Comparison of ENCODE assay signal across 2 cellular contexts in genomic region chr9:89593776-89594427, GRCh38.
TF ChIP-seq lines count a peak whose summit lies in the region.

No MANE protein-coding gene starts in this region.

TF ChIP-seq in GM12878, 131 proteins besides CTCF, POLR2A, EP300 and RAD21:
- TF ChIP-seq RELA (IDR thresholded peaks at IDR 0.05; ENCODE audit: borderline replicate concordance, partially characterized antibody) (no peak), ATF3 (IDR thresholded peaks at IDR 0.05; ENCODE audit: borderline replicate concordance, extremely low read depth, low read depth, low read length) (no peak), CREB1 (IDR thresholded peaks at IDR 0.05; ENCODE audit: low read depth) (no peak), TAF1 (IDR thresholded peaks at IDR 0.05; ENCODE audit: borderline replicate concordance, low read depth, low read length) (no peak), NFXL1 (IDR thresholded peaks at IDR 0.05; ENCODE audit: borderline replicate concordance) (no peak), YY1 (IDR thresholded peaks at IDR 0.05; ENCODE audit: low read depth, low read length) (peak; percentile 47; the same call in 1 of the 2 replicates), GABPA (IDR thresholded peaks at IDR 0.05; ENCODE audit: low read depth) (no peak), MEF2A (IDR thresholded peaks at IDR 0.05; ENCODE audit: insufficient read depth, low read depth, low read length) (no peak), SMC3 (IDR thresholded peaks at IDR 0.05; ENCODE audit: borderline replicate concordance, low read length) (peak; percentile 56), TCF3 (IDR thresholded peaks at IDR 0.05; ENCODE audit: borderline replicate concordance, insufficient read depth, low read depth, low read length) (no peak), MXI1 (IDR thresholded peaks at IDR 0.05; ENCODE audit: low read depth, low read length) (no peak), KAT2A (conservative IDR thresholded peaks at IDR 0.05; ENCODE audit: control insufficient read depth, low read depth, low read length) (no peak), WRNIP1 (IDR thresholded peaks at IDR 0.05; ENCODE audit: borderline replicate concordance, low read depth, low read length) (no peak), BACH1 (IDR thresholded peaks at IDR 0.05; ENCODE audit: borderline replicate concordance) (no peak)
- TF ChIP-seq, protein P1, sequence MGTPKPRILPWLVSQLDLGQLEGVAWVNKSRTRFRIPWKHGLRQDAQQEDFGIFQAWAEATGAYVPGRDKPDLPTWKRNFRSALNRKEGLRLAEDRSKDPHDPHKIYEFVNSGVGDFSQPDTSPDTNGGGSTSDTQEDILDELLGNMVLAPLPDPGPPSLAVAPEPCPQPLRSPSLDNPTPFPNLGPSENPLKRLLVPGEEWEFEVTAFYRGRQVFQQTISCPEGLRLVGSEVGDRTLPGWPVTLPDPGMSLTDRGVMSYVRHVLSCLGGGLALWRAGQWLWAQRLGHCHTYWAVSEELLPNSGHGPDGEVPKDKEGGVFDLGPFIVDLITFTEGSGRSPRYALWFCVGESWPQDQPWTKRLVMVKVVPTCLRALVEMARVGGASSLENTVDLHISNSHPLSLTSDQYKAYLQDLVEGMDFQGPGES (IDR thresholded peaks at IDR 0.05) = no peak
- TF ChIP-seq, protein P2, sequence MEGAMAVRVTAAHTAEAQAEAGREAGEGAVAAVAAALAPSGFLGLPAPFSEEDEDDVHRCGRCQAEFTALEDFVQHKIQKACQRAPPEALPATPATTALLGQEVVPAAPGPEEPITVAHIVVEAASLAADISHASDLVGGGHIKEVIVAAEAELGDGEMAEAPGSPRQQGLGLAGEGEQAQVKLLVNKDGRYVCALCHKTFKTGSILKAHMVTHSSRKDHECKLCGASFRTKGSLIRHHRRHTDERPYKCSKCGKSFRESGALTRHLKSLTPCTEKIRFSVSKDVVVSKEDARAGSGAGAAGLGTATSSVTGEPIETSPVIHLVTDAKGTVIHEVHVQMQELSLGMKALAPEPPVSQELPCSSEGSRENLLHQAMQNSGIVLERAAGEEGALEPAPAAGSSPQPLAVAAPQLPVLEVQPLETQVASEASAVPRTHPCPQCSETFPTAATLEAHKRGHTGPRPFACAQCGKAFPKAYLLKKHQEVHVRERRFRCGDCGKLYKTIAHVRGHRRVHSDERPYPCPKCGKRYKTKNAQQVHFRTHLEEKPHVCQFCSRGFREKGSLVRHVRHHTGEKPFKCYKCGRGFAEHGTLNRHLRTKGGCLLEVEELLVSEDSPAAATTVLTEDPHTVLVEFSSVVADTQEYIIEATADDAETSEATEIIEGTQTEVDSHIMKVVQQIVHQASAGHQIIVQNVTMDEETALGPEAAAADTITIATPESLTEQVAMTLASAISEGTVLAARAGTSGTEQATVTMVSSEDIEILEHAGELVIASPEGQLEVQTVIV (IDR thresholded peaks at IDR 0.05; ENCODE audit: borderline replicate concordance, partially characterized antibody) = no peak

TF ChIP-seq in HepG2, 621 proteins besides CTCF, POLR2A, EP300 and RAD21:
- TF ChIP-seq, protein P3, sequence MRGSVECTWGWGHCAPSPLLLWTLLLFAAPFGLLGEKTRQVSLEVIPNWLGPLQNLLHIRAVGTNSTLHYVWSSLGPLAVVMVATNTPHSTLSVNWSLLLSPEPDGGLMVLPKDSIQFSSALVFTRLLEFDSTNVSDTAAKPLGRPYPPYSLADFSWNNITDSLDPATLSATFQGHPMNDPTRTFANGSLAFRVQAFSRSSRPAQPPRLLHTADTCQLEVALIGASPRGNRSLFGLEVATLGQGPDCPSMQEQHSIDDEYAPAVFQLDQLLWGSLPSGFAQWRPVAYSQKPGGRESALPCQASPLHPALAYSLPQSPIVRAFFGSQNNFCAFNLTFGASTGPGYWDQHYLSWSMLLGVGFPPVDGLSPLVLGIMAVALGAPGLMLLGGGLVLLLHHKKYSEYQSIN (CRISPR knock-in tag; IDR thresholded peaks at IDR 0.05; ENCODE audit: borderline replicate concordance) = no peak
- no peak for TF ChIP-seq HINFP (CRISPR knock-in tag; IDR thresholded peaks at IDR 0.05; ENCODE audit: low read depth)
- no peak for TF ChIP-seq MEIS1 (CRISPR knock-in tag; IDR thresholded peaks at IDR 0.05; ENCODE audit: borderline replicate concordance)
- no peak for TF ChIP-seq FOXO4 (CRISPR knock-in tag; conservative IDR thresholded peaks at IDR 0.05)
- no peak for TF ChIP-seq CREB3 (CRISPR knock-in tag; IDR thresholded peaks at IDR 0.05)
- TF ChIP-seq HES4 (CRISPR knock-in tag; IDR thresholded peaks at IDR 0.05; ENCODE audit: borderline replicate concordance) = no peak
- no peak for TF ChIP-seq MTA1 (CRISPR knock-in tag; IDR thresholded peaks at IDR 0.05; ENCODE audit: borderline replicate concordance)
- peak; percentile 45 for TF ChIP-seq STAG1 (CRISPR knock-in tag; IDR thresholded peaks at IDR 0.05)
- TF ChIP-seq ZNF879 (CRISPR knock-in tag; IDR thresholded peaks at IDR 0.05) = no peak
- TF ChIP-seq RXRA (CRISPR knock-in tag; IDR thresholded peaks at IDR 0.05) = 0 out of 2 replicates have a peak, but pooled peaks have one; percentile 30
- TF ChIP-seq XRCC5 (optimal IDR thresholded peaks at IDR 0.05; ENCODE audit: low read length) = peak; percentile 74
- 0 out of 2 replicates have a peak, but pooled peaks have one; percentile 24 for TF ChIP-seq SMC3 (IDR thresholded peaks at IDR 0.05; ENCODE audit: low read length)
- no peak for TF ChIP-seq ARID4A (CRISPR knock-in tag; IDR thresholded peaks at IDR 0.05; ENCODE audit: borderline replicate concordance)
- TF ChIP-seq KDM2A (CRISPR knock-in tag; IDR thresholded peaks at IDR 0.05; ENCODE audit: borderline replicate concordance, low read depth) = peak; percentile 27; the same call in 1 of the 2 replicates
- no peak for TF ChIP-seq IRX3 (CRISPR knock-in tag; IDR thresholded peaks at IDR 0.05; ENCODE audit: borderline replicate concordance, low read depth)
- 0 out of 2 replicates have a peak, but pooled peaks have one; percentile 24 for TF ChIP-seq RNF2 (conservative IDR thresholded peaks at IDR 0.05; ENCODE audit: low read depth)
- no peak for TF ChIP-seq KDM6A (CRISPR knock-in tag; IDR thresholded peaks at IDR 0.05; ENCODE audit: low read depth)
- TF ChIP-seq PATZ1 (CRISPR knock-in tag; IDR thresholded peaks at IDR 0.05) = no peak
- TF ChIP-seq, protein P4, sequence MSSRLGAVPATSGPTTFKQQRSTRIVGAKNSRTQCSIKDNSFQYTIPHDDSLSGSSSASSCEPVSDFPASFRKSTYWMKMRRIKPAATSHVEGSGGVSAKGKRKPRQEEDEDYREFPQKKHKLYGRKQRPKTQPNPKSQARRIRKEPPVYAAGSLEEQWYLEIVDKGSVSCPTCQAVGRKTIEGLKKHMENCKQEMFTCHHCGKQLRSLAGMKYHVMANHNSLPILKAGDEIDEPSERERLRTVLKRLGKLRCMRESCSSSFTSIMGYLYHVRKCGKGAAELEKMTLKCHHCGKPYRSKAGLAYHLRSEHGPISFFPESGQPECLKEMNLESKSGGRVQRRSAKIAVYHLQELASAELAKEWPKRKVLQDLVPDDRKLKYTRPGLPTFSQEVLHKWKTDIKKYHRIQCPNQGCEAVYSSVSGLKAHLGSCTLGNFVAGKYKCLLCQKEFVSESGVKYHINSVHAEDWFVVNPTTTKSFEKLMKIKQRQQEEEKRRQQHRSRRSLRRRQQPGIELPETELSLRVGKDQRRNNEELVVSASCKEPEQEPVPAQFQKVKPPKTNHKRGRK (CRISPR knock-in tag; IDR thresholded peaks at IDR 0.05) = no peak
TF ChIP-seq in HepG2: peak in this region for 6.
